ENCODE assay signal across 14 cellular contexts in genomic region chr18:35635171-35635570, GRCh38. TPM values are rescaled to one million over a fixed set of nuclear protein-coding genes. Genes with fewer than 3 reads are reported as not detected.
DNase-seq lines count a peak whose midpoint lies in the region; ATAC-seq, FAIRE-seq and TF ChIP-seq lines count a peak whose summit lies in the region.
"Had no signal": no experiment of that assay in that cellular context is flagged by ENCODE, and none has a peak within 500 bp of the region (broad histone marks: within the 10 kb centered on the region; RNA-seq: fewer than 3 reads in every experiment).

No MANE protein-coding gene starts in this region.

- no peaks in the 10 kb centered on the region for H3K36me3 ChIP-seq in kidney (ENCODE audit: control insufficient read depth in 1 of 2, insufficient read depth in 2 of 2, low read length in 2 of 2)

- no peaks in the 10 kb centered on the region for H3K4me1 ChIP-seq in kidney (ENCODE audit: control insufficient read depth in 1 of 2, insufficient read depth in 1 of 2, low read depth in 1 of 2, low read length in 2 of 2)

- no peak overlapping the region for H3K27ac ChIP-seq in kidney (ENCODE audit: low read depth in 2 of 2, low read length in 2 of 2)

- no peak for TF ChIP-seq CTCF in retinal pigment epithelial cell (conservative IDR thresholded peaks at IDR 0.05; ENCODE audit: low read depth, low read length)
- no peak for TF ChIP-seq CTCF in kidney (IDR thresholded peaks at IDR 0.05; ENCODE audit: borderline replicate concordance, extremely low read depth, insufficient read depth)

- H3K4me3 ChIP-seq in retinal pigment epithelial cell (ENCODE audit: low read length) (no peak overlapping the region), kidney (ENCODE audit: low read length in 2 of 2) (no peak overlapping the region)

- DNase-seq in ELR (ENCODE audit: low read depth) (peak; percentile 72), SK-N-DZ (ENCODE audit: low spot score) (peak; percentile 44), glomerular visceral epithelial cell (ENCODE audit: extremely low spot score) (peak; percentile 70), retinal pigment epithelial cell (ENCODE audit: low read depth) (peak; percentile 32), NCI-H82 (lab: John Stamatoyannopoulos, UW) (no peak), NCI-H510A (lab: John Stamatoyannopoulos, UW) (no peak), kidney (no peak)
- DNase-seq: activated CD4-positive, CD25-positive, alpha-beta regulatory T cell treated with anti-CD3 and anti-CD28 coated beads, Interleukin-2, amount 50 U/mL, for 72 hours; amniotic stem cell; CD4-positive, CD25-positive, alpha-beta regulatory T cell; Kasumi-1; NCI-H1930; SW 1271 had no signal

- intact Hi-C loops in kidney (cut with DNase I): no loop called here

- H3K9ac ChIP-seq in kidney (ENCODE audit: low read length in 2 of 2): no peak overlapping the region

- no peak for ATAC-seq in GM18870 (IDR thresholded peaks at IDR 0.05; ENCODE audit: unreplicated experiment)

- H3K9me3 ChIP-seq in kidney (ENCODE audit: control insufficient read depth in 1 of 2, low read length in 2 of 2): peaks cover 0 to 7% of the 10 kb centered on the region in 2 donors

- no peak for FAIRE-seq in kidney (lab: Jason Lieb, UNC)

RNA-seq across cellular contexts. Expression of gene GALNT1, which starts 53.6 kb away (rescaled TPM):
- polyA plus RNA-seq in SK-N-DZ (2014; cell fraction: cytosol; rRNA removed): 32.5 and 39.0 TPM in 2 replicates
- 11.1 and 16.6 TPM in 2 replicates for polyA plus RNA-seq in SK-N-DZ (2014; cell fraction: nucleus; rRNA removed)
- 59.3 TPM for total RNA-seq in kidney
- polyA plus RNA-seq in kidney (ENCODE audit: insufficient read depth, low read depth, low replicate concordance): 11.8 TPM

Comparison
In these comparisons a context has a peak if more than half of its experiments do, and no peak if none do; other contexts are left out.
1. DNase-seq: peak in ELR (single experiment), SK-N-DZ (single experiment), glomerular visceral epithelial cell (single experiment) and retinal pigment epithelial cell (single experiment); none in NCI-H82 (single experiment), NCI-H510A (single experiment) and kidney (single experiment).